In the genomic region with DNA sequence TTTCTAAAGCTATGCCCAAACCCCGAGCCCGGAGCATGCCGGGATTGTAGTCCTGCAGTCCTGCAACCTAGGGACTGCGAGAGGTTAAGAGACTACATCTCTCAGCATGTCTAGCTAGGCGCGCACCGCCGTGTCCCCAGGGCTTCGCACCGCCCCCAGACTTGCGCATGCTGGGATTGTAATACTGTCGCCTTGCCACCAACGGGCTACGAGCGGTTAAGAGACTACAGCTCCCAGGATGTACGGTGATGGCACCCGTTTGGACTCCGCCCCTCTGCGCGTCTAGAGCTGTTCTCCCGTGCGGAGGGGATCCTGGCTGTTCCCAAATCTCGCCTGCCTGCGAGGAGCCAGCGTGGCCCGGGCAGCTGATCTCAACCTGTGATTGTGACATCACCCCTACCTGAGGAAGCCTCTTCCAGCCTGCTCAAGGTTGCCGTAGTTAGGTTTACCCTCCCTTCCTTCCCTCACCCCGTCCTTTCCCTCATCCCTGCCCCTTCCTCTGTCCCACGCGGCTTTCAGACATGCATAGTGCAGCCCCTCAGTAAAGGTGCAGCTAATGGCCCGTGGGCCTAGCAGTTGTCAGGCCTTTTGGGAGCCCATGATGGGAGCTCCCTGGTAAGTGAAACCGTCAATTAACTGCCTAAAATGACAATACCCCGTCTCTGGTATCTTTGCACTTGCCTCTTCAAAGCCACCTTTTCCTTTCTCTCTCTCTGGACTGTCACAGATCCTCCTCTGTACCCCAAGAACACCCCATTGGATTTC, we compare ENCODE assay signal across 1 cellular context.
A peak's percentile ranks its signal among the peaks of the same experiment; 100 is the strongest.
TF ChIP-seq lines count a peak whose summit lies in the region.

No MANE protein-coding gene starts in this region.

TF ChIP-seq in SK-N-SH, 30 proteins besides CTCF, POLR2A, EP300 and RAD21 (continued from another document):
- TF ChIP-seq RCOR1 (IDR thresholded peaks at IDR 0.05; ENCODE audit: low read length): peak; percentile 24; the same call in 1 of the 2 replicates
- no peak for TF ChIP-seq TCF12 (IDR thresholded peaks at IDR 0.05)
- TF ChIP-seq CHD2 (IDR thresholded peaks at IDR 0.05; ENCODE audit: low read length, partially characterized antibody): peak; percentile 96
- TF ChIP-seq GATA2 (CRISPR knock-in tag; IDR thresholded peaks at IDR 0.05): no peak
- TF ChIP-seq, protein P1, sequence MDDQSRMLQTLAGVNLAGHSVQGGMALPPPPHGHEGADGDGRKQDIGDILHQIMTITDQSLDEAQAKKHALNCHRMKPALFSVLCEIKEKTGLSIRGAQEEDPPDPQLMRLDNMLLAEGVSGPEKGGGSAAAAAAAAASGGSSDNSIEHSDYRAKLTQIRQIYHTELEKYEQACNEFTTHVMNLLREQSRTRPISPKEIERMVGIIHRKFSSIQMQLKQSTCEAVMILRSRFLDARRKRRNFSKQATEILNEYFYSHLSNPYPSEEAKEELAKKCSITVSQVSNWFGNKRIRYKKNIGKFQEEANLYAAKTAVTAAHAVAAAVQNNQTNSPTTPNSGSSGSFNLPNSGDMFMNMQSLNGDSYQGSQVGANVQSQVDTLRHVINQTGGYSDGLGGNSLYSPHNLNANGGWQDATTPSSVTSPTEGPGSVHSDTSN (IDR thresholded peaks at IDR 0.05): no peak
- TF ChIP-seq SMC3 (IDR thresholded peaks at IDR 0.05; ENCODE audit: low read depth, low read length): no peak
- TF ChIP-seq FOSL2 (IDR thresholded peaks at IDR 0.05; ENCODE audit: borderline replicate concordance, low read depth): no peak
- no peak for TF ChIP-seq EZH2phosphoT487 (IDR thresholded peaks at IDR 0.05; ENCODE audit: borderline replicate concordance, low read depth)
- TF ChIP-seq, protein P2, sequence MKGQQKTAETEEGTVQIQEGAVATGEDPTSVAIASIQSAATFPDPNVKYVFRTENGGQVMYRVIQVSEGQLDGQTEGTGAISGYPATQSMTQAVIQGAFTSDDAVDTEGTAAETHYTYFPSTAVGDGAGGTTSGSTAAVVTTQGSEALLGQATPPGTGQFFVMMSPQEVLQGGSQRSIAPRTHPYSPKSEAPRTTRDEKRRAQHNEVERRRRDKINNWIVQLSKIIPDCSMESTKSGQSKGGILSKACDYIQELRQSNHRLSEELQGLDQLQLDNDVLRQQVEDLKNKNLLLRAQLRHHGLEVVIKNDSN (IDR thresholded peaks at IDR 0.05; ENCODE audit: borderline replicate concordance, low read depth): no peak
- no peak for TF ChIP-seq MEF2A (IDR thresholded peaks at IDR 0.05; ENCODE audit: borderline replicate concordance, low read depth)
- TF ChIP-seq, protein P3, sequence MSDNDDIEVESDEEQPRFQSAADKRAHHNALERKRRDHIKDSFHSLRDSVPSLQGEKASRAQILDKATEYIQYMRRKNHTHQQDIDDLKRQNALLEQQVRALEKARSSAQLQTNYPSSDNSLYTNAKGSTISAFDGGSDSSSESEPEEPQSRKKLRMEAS (IDR thresholded peaks at IDR 0.05; ENCODE audit: low read depth): no peak; the same call in 1 of the 2 replicates
- TF ChIP-seq, protein P4, sequence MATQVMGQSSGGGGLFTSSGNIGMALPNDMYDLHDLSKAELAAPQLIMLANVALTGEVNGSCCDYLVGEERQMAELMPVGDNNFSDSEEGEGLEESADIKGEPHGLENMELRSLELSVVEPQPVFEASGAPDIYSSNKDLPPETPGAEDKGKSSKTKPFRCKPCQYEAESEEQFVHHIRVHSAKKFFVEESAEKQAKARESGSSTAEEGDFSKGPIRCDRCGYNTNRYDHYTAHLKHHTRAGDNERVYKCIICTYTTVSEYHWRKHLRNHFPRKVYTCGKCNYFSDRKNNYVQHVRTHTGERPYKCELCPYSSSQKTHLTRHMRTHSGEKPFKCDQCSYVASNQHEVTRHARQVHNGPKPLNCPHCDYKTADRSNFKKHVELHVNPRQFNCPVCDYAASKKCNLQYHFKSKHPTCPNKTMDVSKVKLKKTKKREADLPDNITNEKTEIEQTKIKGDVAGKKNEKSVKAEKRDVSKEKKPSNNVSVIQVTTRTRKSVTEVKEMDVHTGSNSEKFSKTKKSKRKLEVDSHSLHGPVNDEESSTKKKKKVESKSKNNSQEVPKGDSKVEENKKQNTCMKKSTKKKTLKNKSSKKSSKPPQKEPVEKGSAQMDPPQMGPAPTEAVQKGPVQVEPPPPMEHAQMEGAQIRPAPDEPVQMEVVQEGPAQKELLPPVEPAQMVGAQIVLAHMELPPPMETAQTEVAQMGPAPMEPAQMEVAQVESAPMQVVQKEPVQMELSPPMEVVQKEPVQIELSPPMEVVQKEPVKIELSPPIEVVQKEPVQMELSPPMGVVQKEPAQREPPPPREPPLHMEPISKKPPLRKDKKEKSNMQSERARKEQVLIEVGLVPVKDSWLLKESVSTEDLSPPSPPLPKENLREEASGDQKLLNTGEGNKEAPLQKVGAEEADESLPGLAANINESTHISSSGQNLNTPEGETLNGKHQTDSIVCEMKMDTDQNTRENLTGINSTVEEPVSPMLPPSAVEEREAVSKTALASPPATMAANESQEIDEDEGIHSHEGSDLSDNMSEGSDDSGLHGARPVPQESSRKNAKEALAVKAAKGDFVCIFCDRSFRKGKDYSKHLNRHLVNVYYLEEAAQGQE (IDR thresholded peaks at IDR 0.05; ENCODE audit: low read depth, low read length): no peak
- TF ChIP-seq, protein P5, sequence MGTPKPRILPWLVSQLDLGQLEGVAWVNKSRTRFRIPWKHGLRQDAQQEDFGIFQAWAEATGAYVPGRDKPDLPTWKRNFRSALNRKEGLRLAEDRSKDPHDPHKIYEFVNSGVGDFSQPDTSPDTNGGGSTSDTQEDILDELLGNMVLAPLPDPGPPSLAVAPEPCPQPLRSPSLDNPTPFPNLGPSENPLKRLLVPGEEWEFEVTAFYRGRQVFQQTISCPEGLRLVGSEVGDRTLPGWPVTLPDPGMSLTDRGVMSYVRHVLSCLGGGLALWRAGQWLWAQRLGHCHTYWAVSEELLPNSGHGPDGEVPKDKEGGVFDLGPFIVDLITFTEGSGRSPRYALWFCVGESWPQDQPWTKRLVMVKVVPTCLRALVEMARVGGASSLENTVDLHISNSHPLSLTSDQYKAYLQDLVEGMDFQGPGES (IDR thresholded peaks at IDR 0.05; ENCODE audit: low read depth, low read length): no peak
- no peak for TF ChIP-seq RXRA (IDR thresholded peaks at IDR 0.05; ENCODE audit: borderline replicate concordance, low read depth)
- peak; percentile 60; the same call in 1 of the 2 replicates for TF ChIP-seq POLR2AphosphoS5 (IDR thresholded peaks at IDR 0.05; ENCODE audit: low read depth, low read length)
- TF ChIP-seq NFIC (IDR thresholded peaks at IDR 0.05; ENCODE audit: borderline replicate concordance): no peak
- TF ChIP-seq GABPA (IDR thresholded peaks at IDR 0.05; ENCODE audit: low read depth): 0 out of 2 replicates have a peak, but pooled peaks have one; percentile 6
- TF ChIP-seq RFX5 (IDR thresholded peaks at IDR 0.05; ENCODE audit: low read length): peak; percentile 62; the same call in 1 of the 2 replicates
- peak; percentile 85 for TF ChIP-seq YY1 (IDR thresholded peaks at IDR 0.05; ENCODE audit: low read depth)
